Comparison of ENCODE assay signal across 11 cellular contexts in genomic region chr21:44298301-44298700, GRCh38. TPM values are rescaled to one million over a fixed set of nuclear protein-coding genes. Genes with fewer than 3 reads are reported as not detected.
DNase-seq lines count a peak whose midpoint lies in the region; ATAC-seq and TF ChIP-seq lines count a peak whose summit lies in the region.
"Had no signal": no experiment of that assay in that cellular context is flagged by ENCODE, and none has a peak within 500 bp of the region (broad histone marks: within the 10 kb centered on the region; RNA-seq: fewer than 3 reads in every experiment).

No MANE protein-coding gene starts in this region.

- peak overlapping the region; percentile 47 for H3K27ac ChIP-seq in CD4-positive, CD25-positive, alpha-beta regulatory T cell (ENCODE audit: insufficient read depth, low read length, poor library complexity, severe bottlenecking)
- H3K27ac ChIP-seq: parathyroid adenoma had no signal

- no peaks in the 10 kb centered on the region for H3K36me3 ChIP-seq in CD4-positive, CD25-positive, alpha-beta regulatory T cell (ENCODE audit: control insufficient read depth, insufficient read depth, low read length)

- H3K4me1 Mint-ChIP-seq in CD4-positive, CD25-positive, alpha-beta regulatory T cell: peaks cover 1 to 57% (median 22%) of the 10 kb centered on the region in 4 donors
- peaks cover 55% of the 10 kb centered on the region for H3K4me1 Mint-ChIP-seq in activated CD8-positive, alpha-beta T cell treated with anti-CD3 and anti-CD28 coated beads, Interleukin-2, amount 10 ng/mL, durations not matched to agents 7 days and 5 days (ENCODE audit: low read depth)

- CTCF ChIA-PET in activated CD8-positive, alpha-beta T cell treated with anti-CD3 and anti-CD28 coated beads, Interleukin-2, amount 10 ng/mL, durations not matched to agents 7 days and 5 days (lab: Charles Lee): interaction anchor here (0.7 to 1.9 kb wide), 15 partner anchors 11 to 285 kb away, joined by 3 to 11 read pairs (median 3); partner anchors contain the start of gene TRPM2

- H3K27me3 Mint-ChIP-seq in CD4-positive, CD25-positive, alpha-beta regulatory T cell: peaks cover 4% of the 10 kb centered on the region
- H3K27me3 Mint-ChIP-seq in activated CD8-positive, alpha-beta T cell treated with anti-CD3 and anti-CD28 coated beads, Interleukin-2, amount 10 ng/mL, durations not matched to agents 7 days and 5 days (ENCODE audit: low read depth): no peaks in the 10 kb centered on the region

- peak; percentile 24 for TF ChIP-seq CTCF in GM13976 (IDR thresholded peaks at IDR 0.05; ENCODE audit: borderline replicate concordance, control extremely low read depth, extremely low read depth, insufficient read depth, missing control alignments)

- no peak overlapping the region for H3K4me3 ChIP-seq in CD4-positive, CD25-positive, alpha-beta regulatory T cell (ENCODE audit: low read depth, low read length)

- peak overlapping the region; percentile 47 to 90 (median 49) for H3K27ac Mint-ChIP-seq in CD4-positive, CD25-positive, alpha-beta regulatory T cell
- H3K27ac Mint-ChIP-seq in activated CD8-positive, alpha-beta T cell treated with anti-CD3 and anti-CD28 coated beads, Interleukin-2, amount 10 ng/mL, durations not matched to agents 7 days and 5 days: peak overlapping the region; percentile 61

- no peak for ATAC-seq in CD4-positive, CD25-positive, alpha-beta regulatory T cell (ENCODE audit: low read depth in 2 of 2)
- no peak for ATAC-seq in activated CD8-positive, alpha-beta T cell treated with anti-CD3 and anti-CD28 coated beads, Interleukin-2, amount 10 ng/mL, durations not matched to agents 7 days and 5 days
- ATAC-seq in GM18868 (IDR thresholded peaks at IDR 0.05; ENCODE audit: unreplicated experiment) (no peak), HG02623 (IDR thresholded peaks at IDR 0.05; ENCODE audit: unreplicated experiment) (no peak)

- H3K9me3 Mint-ChIP-seq in CD4-positive, CD25-positive, alpha-beta regulatory T cell: peaks cover 0 to under 1% (median 0%) of the 10 kb centered on the region in 7 donors
- H3K9me3 Mint-ChIP-seq in activated CD8-positive, alpha-beta T cell treated with anti-CD3 and anti-CD28 coated beads, Interleukin-2, amount 10 ng/mL, durations not matched to agents 7 days and 5 days (ENCODE audit: insufficient read depth): no peaks in the 10 kb centered on the region

- DNase-seq in CD4-positive, CD25-positive, alpha-beta regulatory T cell: peak in 2 of 3 donors; percentile 34 to 49
- no peak for DNase-seq in GM13976 (ENCODE audit: low spot score)
- DNase-seq in activated CD8-positive, alpha-beta T cell treated with anti-CD3 and anti-CD28 coated beads, Interleukin-2, amount 10 ng/mL, durations not matched to agents 7 days and 5 days: no peak
- DNase-seq in kidney tubule cell (ENCODE audit: low spot score): peak; percentile 17
- no peak for DNase-seq in glomerular visceral epithelial cell (ENCODE audit: extremely low spot score)
- DNase-seq in islet precursor cell: no peak

- peaks cover 69% of the 10 kb centered on the region for H3K4me1 ChIP-seq in CD4-positive, CD25-positive, alpha-beta regulatory T cell (ENCODE audit: control insufficient read depth, insufficient read depth, low read length, poor library complexity, severe bottlenecking)

- H3K9me3 ChIP-seq in CD4-positive, CD25-positive, alpha-beta regulatory T cell (ENCODE audit: control insufficient read depth in 2 of 2, low read length in 2 of 2): no peaks in the 10 kb centered on the region

- no peaks in the 10 kb centered on the region for H3K36me3 Mint-ChIP-seq in CD4-positive, CD25-positive, alpha-beta regulatory T cell
- H3K36me3 Mint-ChIP-seq in activated CD8-positive, alpha-beta T cell treated with anti-CD3 and anti-CD28 coated beads, Interleukin-2, amount 10 ng/mL, durations not matched to agents 7 days and 5 days (ENCODE audit: low read depth): peaks cover 12% of the 10 kb centered on the region

- H3K27me3 ChIP-seq in CD4-positive, CD25-positive, alpha-beta regulatory T cell (ENCODE audit: control insufficient read depth, insufficient read depth, low read length): no peaks in the 10 kb centered on the region

- peak overlapping the region; percentile 73 to 96 (median 79) for H3K4me3 Mint-ChIP-seq in CD4-positive, CD25-positive, alpha-beta regulatory T cell
- peak overlapping the region; percentile 10 for H3K4me3 Mint-ChIP-seq in activated CD8-positive, alpha-beta T cell treated with anti-CD3 and anti-CD28 coated beads, Interleukin-2, amount 10 ng/mL, durations not matched to agents 7 days and 5 days

- in situ Hi-C loops in GM13976 (cut with MboI; ENCODE audit: low sequenced_read_pairs, unreplicated experiment): loop anchor here (25.0 kb wide), 2 partner anchors 261 to 486 kb away; no protein-coding TSS in a partner anchor

- POLR2A ChIA-PET in activated CD8-positive, alpha-beta T cell treated with anti-CD3 and anti-CD28 coated beads, Interleukin-2, amount 10 ng/mL, durations not matched to agents 7 days and 5 days (lab: Charles Lee): no interaction called here

RNA-seq across cellular contexts. Expression of gene PFKL, which starts 1.6 kb away (rescaled TPM):
- total RNA-seq in CD4-positive, CD25-positive, alpha-beta regulatory T cell: 204 TPM
- 100 to 1,000 TPM; 125 to 185 (median 157) TPM for polyA plus RNA-seq in CD4-positive, CD25-positive, alpha-beta regulatory T cell
- total RNA-seq in activated CD8-positive, alpha-beta T cell treated with anti-CD3 and anti-CD28 coated beads, Interleukin-2, amount 10 ng/mL, durations not matched to agents 7 days and 5 days: 100 to 1,000 TPM; 191 to 199 TPM

RNA-seq across cellular contexts. Expression of gene AIRE, which starts 12.6 kb away (rescaled TPM):
- total RNA-seq in CD4-positive, CD25-positive, alpha-beta regulatory T cell: 0.39 TPM
- 1 to 10 TPM in 1 of 4 donors, under 1 TPM in 3; 0.07 to 2.0 (median 0.33) TPM for polyA plus RNA-seq in CD4-positive, CD25-positive, alpha-beta regulatory T cell
- total RNA-seq in activated CD8-positive, alpha-beta T cell treated with anti-CD3 and anti-CD28 coated beads, Interleukin-2, amount 10 ng/mL, durations not matched to agents 7 days and 5 days: not detected
- total RNA-seq: NCI-H460 had no signal
- polyA plus RNA-seq: aorta had no signal

RNA-seq across cellular contexts. Expression of gene DNMT3L, which starts 36.6 kb away (rescaled TPM):
- not detected for total RNA-seq in CD4-positive, CD25-positive, alpha-beta regulatory T cell
- not detected for polyA plus RNA-seq in CD4-positive, CD25-positive, alpha-beta regulatory T cell
- total RNA-seq in activated CD8-positive, alpha-beta T cell treated with anti-CD3 and anti-CD28 coated beads, Interleukin-2, amount 10 ng/mL, durations not matched to agents 7 days and 5 days: not detected
- total RNA-seq: aorta, NCI-H460 had no signal
- polyA plus RNA-seq: aorta had no signal

RNA-seq across cellular contexts. Expression of gene CFAP410, which starts 40.9 kb away (rescaled TPM):
- 49.1 TPM for total RNA-seq in CD4-positive, CD25-positive, alpha-beta regulatory T cell
- polyA plus RNA-seq in CD4-positive, CD25-positive, alpha-beta regulatory T cell: 10 to 100 TPM; 16.4 to 18.1 (median 17.1) TPM
- 10 to 100 TPM; 16.8 to 17.4 TPM for total RNA-seq in activated CD8-positive, alpha-beta T cell treated with anti-CD3 and anti-CD28 coated beads, Interleukin-2, amount 10 ng/mL, durations not matched to agents 7 days and 5 days

RNA-seq across cellular contexts. Expression of gene TRPM2, which starts 55.1 kb away (rescaled TPM):
- total RNA-seq in CD4-positive, CD25-positive, alpha-beta regulatory T cell: 3.1 TPM
- polyA plus RNA-seq in CD4-positive, CD25-positive, alpha-beta regulatory T cell: 1 to 10 TPM in 2 of 4 donors, under 1 TPM in 2; 0.38 to 1.1 (median 0.79) TPM
- total RNA-seq in activated CD8-positive, alpha-beta T cell treated with anti-CD3 and anti-CD28 coated beads, Interleukin-2, amount 10 ng/mL, durations not matched to agents 7 days and 5 days: 10 to 100 TPM; 35.6 to 40.9 TPM

Comparison
In these comparisons a context has a peak if more than half of its experiments do, and no peak if none do; other contexts are left out.
1. DNase-seq: peak in CD4-positive, CD25-positive, alpha-beta regulatory T cell (2 of 3) and kidney tubule cell (single experiment); none in GM13976 (single experiment), activated CD8-positive, alpha-beta T cell treated with anti-CD3 and anti-CD28 coated beads, Interleukin-2, amount 10 ng/mL, durations not matched to agents 7 days and 5 days (single experiment), glomerular visceral epithelial cell (single experiment) and islet precursor cell (single experiment).